Comparison of ENCODE assay signal across 1 cellular context in the genomic region with DNA sequence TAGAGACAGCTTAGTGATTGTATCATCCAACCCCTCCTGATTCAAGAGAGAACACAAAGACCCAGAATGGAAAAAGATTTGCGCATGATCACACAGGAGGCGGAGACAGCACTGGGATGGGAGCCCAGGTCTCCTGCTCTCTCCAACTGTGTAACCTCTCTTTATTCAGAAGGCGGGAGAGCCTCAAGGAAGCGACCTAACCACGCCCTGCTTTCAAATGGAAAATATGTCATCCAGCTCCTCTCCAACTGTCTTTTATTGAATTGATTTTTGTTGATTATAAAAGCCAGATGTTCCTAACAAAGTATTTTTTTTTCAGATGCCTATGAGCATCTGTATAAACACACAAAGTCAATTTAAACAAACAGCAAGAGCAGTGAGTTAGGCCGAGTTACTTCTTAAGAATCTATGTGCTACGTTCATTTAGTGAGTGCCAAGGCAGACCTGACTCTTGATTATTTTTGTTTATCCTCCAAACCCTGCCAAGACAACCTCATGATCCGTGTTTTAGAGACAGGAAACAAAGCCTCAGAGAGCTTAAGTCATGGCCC.
TF ChIP-seq lines count a peak whose summit lies in the region.

No MANE protein-coding gene starts in this region.

TF ChIP-seq in GM12878, 131 proteins besides CTCF, POLR2A, EP300 and RAD21:
- no peak for TF ChIP-seq KLF5 (IDR thresholded peaks at IDR 0.05; ENCODE audit: partially characterized antibody)
- no peak for TF ChIP-seq CUX1 (IDR thresholded peaks at IDR 0.05; ENCODE audit: insufficient replicate concordance, low read depth, low read length)
- TF ChIP-seq IKZF1 (conservative IDR thresholded peaks at IDR 0.05): no peak
- TF ChIP-seq, protein P1, sequence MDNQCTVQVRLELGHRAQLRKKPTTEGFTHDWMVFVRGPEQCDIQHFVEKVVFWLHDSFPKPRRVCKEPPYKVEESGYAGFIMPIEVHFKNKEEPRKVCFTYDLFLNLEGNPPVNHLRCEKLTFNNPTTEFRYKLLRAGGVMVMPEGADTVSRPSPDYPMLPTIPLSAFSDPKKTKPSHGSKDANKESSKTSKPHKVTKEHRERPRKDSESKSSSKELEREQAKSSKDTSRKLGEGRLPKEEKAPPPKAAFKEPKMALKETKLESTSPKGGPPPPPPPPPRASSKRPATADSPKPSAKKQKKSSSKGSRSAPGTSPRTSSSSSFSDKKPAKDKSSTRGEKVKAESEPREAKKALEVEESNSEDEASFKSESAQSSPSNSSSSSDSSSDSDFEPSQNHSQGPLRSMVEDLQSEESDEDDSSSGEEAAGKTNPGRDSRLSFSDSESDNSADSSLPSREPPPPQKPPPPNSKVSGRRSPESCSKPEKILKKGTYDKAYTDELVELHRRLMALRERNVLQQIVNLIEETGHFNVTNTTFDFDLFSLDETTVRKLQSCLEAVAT (IDR thresholded peaks at IDR 0.05): no peak
- TF ChIP-seq, protein P2, sequence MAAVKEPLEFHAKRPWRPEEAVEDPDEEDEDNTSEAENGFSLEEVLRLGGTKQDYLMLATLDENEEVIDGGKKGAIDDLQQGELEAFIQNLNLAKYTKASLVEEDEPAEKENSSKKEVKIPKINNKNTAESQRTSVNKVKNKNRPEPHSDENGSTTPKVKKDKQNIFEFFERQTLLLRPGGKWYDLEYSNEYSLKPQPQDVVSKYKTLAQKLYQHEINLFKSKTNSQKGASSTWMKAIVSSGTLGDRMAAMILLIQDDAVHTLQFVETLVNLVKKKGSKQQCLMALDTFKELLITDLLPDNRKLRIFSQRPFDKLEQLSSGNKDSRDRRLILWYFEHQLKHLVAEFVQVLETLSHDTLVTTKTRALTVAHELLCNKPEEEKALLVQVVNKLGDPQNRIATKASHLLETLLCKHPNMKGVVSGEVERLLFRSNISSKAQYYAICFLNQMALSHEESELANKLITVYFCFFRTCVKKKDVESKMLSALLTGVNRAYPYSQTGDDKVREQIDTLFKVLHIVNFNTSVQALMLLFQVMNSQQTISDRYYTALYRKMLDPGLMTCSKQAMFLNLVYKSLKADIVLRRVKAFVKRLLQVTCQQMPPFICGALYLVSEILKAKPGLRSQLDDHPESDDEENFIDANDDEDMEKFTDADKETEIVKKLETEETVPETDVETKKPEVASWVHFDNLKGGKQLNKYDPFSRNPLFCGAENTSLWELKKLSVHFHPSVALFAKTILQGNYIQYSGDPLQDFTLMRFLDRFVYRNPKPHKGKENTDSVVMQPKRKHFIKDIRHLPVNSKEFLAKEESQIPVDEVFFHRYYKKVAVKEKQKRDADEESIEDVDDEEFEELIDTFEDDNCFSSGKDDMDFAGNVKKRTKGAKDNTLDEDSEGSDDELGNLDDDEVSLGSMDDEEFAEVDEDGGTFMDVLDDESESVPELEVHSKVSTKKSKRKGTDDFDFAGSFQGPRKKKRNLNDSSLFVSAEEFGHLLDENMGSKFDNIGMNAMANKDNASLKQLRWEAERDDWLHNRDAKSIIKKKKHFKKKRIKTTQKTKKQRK (IDR thresholded peaks at IDR 0.05; ENCODE audit: low read depth, low read length): no peak
- no peak for TF ChIP-seq SMAD1 (IDR thresholded peaks at IDR 0.05; ENCODE audit: low read depth, partially characterized antibody)
- no peak for TF ChIP-seq TCF12 (IDR thresholded peaks at IDR 0.05; ENCODE audit: low read depth, low read length)
- TF ChIP-seq NR2C1 (IDR thresholded peaks at IDR 0.05): no peak
- no peak for TF ChIP-seq BCL11A (IDR thresholded peaks at IDR 0.05; ENCODE audit: low read depth, low read length)
